ENCODE assay signal across 1 cellular context in genomic region chr21:36320421-36321324, GRCh38.
TF ChIP-seq lines count a peak whose summit lies in the region.

No MANE protein-coding gene starts in this region.

TF ChIP-seq in K562, 482 proteins besides CTCF, POLR2A, EP300 and RAD21 (continued from another document and continues in another):
- TF ChIP-seq, protein P1, sequence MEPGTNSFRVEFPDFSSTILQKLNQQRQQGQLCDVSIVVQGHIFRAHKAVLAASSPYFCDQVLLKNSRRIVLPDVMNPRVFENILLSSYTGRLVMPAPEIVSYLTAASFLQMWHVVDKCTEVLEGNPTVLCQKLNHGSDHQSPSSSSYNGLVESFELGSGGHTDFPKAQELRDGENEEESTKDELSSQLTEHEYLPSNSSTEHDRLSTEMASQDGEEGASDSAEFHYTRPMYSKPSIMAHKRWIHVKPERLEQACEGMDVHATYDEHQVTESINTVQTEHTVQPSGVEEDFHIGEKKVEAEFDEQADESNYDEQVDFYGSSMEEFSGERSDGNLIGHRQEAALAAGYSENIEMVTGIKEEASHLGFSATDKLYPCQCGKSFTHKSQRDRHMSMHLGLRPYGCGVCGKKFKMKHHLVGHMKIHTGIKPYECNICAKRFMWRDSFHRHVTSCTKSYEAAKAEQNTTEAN (CRISPR knock-in tag; IDR thresholded peaks at IDR 0.05): no peak
- TF ChIP-seq PRPF4 (IDR thresholded peaks at IDR 0.05; ENCODE audit: insufficient read depth, low read depth, low read length, poor library complexity, severe bottlenecking) (peak; percentile 60), EZH2 (IDR thresholded peaks at IDR 0.05; ENCODE audit: borderline replicate concordance, low read depth, low read length) (no peak; the same call in 1 of the 2 replicates), HDAC1 (IDR thresholded peaks at IDR 0.05) (peak in 1 of 2 experiments; percentile 62; a peak in 1 of 4 replicates), MBD2 (IDR thresholded peaks at IDR 0.05; ENCODE audit: borderline replicate concordance, low read depth) (no peak), ZNF764 (CRISPR knock-in tag; IDR thresholded peaks at IDR 0.05; ENCODE audit: low read depth) (no peak), KAT2B (IDR thresholded peaks at IDR 0.05; ENCODE audit: low read depth, low read length) (no peak), BMI1 (IDR thresholded peaks at IDR 0.05; ENCODE audit: low read length) (no peak), ZNF639 (CRISPR knock-in tag; conservative IDR thresholded peaks at IDR 0.05 in 1 of 2, IDR thresholded peaks at IDR 0.05 in 1 of 2) (no peak; a peak in 1 of 4 replicates), ZNF143 (CRISPR knock-in tag; IDR thresholded peaks at IDR 0.05) (no peak), SUPT5H (IDR thresholded peaks at IDR 0.05) (peak; percentile 57), U2AF1 (optimal IDR thresholded peaks at IDR 0.05; ENCODE audit: low read depth, low read length) (peak; percentile 46), ZNF174 (CRISPR knock-in tag; IDR thresholded peaks at IDR 0.05) (no peak), NONO (IDR thresholded peaks at IDR 0.05; ENCODE audit: low read depth in 2 of 2, low read length in 1 of 2) (peak in 1 of 2 experiments; percentile 70; a peak in 1 of 4 replicates), KAT7 (CRISPR knock-in tag; IDR thresholded peaks at IDR 0.05; ENCODE audit: borderline replicate concordance) (peak; percentile 85), ZNF449 (CRISPR knock-in tag; IDR thresholded peaks at IDR 0.05) (no peak), CHD2 (IDR thresholded peaks at IDR 0.05; ENCODE audit: low read depth, low read length) (no peak), GATAD2A (IDR thresholded peaks at IDR 0.05) (no peak), ZC3H4 (CRISPR knock-in tag; IDR thresholded peaks at IDR 0.05; ENCODE audit: borderline replicate concordance) (no peak; the same call in 1 of the 2 replicates), ILF3 (IDR thresholded peaks at IDR 0.05; ENCODE audit: borderline replicate concordance) (no peak), GABPB2 (CRISPR knock-in tag; conservative IDR thresholded peaks at IDR 0.05) (no peak), ZNF274 (IDR thresholded peaks at IDR 0.05; ENCODE audit: borderline replicate concordance, low read depth, low read length) (no peak), NFRKB (IDR thresholded peaks at IDR 0.05; ENCODE audit: low read depth) (peak; percentile 51; the same call in 1 of the 2 replicates), TRIM28 (IDR thresholded peaks at IDR 0.05) (no peak), BHLHE40 (IDR thresholded peaks at IDR 0.05; ENCODE audit: low read length) (no peak), L3MBTL2 (IDR thresholded peaks at IDR 0.05) (peak; percentile 6; the same call in 1 of the 2 replicates), SRSF1 (IDR thresholded peaks at IDR 0.05; ENCODE audit: low read depth, low read length) (no peak), NCOA2 (IDR thresholded peaks at IDR 0.05; ENCODE audit: partially characterized antibody in 2 of 2) (no peak), MECOM (CRISPR knock-in tag; IDR thresholded peaks at IDR 0.05) (no peak), POLR2G (IDR thresholded peaks at IDR 0.05; ENCODE audit: low read depth, low read length) (peak; percentile 95), YBX1 (IDR thresholded peaks at IDR 0.05) (no peak), KDM2B (CRISPR knock-in tag; IDR thresholded peaks at IDR 0.05) (no peak), ARID3A (IDR thresholded peaks at IDR 0.05; ENCODE audit: borderline replicate concordance, low read depth, low read length) (peak; percentile 72; the same call in 1 of the 2 replicates), PHF21A (IDR thresholded peaks at IDR 0.05; ENCODE audit: borderline replicate concordance, low read depth) (no peak), MCM5 (IDR thresholded peaks at IDR 0.05; ENCODE audit: low read depth) (no peak), SRF (CRISPR knock-in tag; IDR thresholded peaks at IDR 0.05) (no peak; a peak in 1 of 4 replicates), ZNF324 (CRISPR knock-in tag; IDR thresholded peaks at IDR 0.05) (no peak), GATA2 (CRISPR knock-in tag; IDR thresholded peaks at IDR 0.05) (peak; percentile 88), TSC22D4 (tag; IDR thresholded peaks at IDR 0.05) (0 out of 2 replicates have a peak, but pooled peaks have one; percentile 51), RBFOX2 (IDR thresholded peaks at IDR 0.05; ENCODE audit: low read depth, low read length) (peak; percentile 97), SMAD1 (IDR thresholded peaks at IDR 0.05; ENCODE audit: low read depth, low read length, partially characterized antibody) (peak; percentile 79), CHD4 (IDR thresholded peaks at IDR 0.05; ENCODE audit: insufficient read depth, insufficient replicate concordance, low read depth, low read length, poor library complexity, severe bottlenecking) (no peak), CBFA2T2 (conservative IDR thresholded peaks at IDR 0.05) (peak; percentile 80), MTA2 (IDR thresholded peaks at IDR 0.05; ENCODE audit: low read depth) (peak; percentile 78), ATF2 (CRISPR knock-in tag; IDR thresholded peaks at IDR 0.05) (no peak), U2AF2 (optimal IDR thresholded peaks at IDR 0.05; ENCODE audit: low read depth, low read length) (no peak), MEF2A (IDR thresholded peaks at IDR 0.05; ENCODE audit: control insufficient read depth, low read depth, low read length) (no peak)
- TF ChIP-seq, protein P2, sequence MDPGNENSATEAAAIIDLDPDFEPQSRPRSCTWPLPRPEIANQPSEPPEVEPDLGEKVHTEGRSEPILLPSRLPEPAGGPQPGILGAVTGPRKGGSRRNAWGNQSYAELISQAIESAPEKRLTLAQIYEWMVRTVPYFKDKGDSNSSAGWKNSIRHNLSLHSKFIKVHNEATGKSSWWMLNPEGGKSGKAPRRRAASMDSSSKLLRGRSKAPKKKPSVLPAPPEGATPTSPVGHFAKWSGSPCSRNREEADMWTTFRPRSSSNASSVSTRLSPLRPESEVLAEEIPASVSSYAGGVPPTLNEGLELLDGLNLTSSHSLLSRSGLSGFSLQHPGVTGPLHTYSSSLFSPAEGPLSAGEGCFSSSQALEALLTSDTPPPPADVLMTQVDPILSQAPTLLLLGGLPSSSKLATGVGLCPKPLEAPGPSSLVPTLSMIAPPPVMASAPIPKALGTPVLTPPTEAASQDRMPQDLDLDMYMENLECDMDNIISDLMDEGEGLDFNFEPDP (CRISPR knock-in tag; IDR thresholded peaks at IDR 0.05): no peak
- TF ChIP-seq, protein P3, sequence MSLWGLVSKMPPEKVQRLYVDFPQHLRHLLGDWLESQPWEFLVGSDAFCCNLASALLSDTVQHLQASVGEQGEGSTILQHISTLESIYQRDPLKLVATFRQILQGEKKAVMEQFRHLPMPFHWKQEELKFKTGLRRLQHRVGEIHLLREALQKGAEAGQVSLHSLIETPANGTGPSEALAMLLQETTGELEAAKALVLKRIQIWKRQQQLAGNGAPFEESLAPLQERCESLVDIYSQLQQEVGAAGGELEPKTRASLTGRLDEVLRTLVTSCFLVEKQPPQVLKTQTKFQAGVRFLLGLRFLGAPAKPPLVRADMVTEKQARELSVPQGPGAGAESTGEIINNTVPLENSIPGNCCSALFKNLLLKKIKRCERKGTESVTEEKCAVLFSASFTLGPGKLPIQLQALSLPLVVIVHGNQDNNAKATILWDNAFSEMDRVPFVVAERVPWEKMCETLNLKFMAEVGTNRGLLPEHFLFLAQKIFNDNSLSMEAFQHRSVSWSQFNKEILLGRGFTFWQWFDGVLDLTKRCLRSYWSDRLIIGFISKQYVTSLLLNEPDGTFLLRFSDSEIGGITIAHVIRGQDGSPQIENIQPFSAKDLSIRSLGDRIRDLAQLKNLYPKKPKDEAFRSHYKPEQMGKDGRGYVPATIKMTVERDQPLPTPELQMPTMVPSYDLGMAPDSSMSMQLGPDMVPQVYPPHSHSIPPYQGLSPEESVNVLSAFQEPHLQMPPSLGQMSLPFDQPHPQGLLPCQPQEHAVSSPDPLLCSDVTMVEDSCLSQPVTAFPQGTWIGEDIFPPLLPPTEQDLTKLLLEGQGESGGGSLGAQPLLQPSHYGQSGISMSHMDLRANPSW (CRISPR knock-in tag; IDR thresholded peaks at IDR 0.05): no peak
- TF ChIP-seq, protein P4, sequence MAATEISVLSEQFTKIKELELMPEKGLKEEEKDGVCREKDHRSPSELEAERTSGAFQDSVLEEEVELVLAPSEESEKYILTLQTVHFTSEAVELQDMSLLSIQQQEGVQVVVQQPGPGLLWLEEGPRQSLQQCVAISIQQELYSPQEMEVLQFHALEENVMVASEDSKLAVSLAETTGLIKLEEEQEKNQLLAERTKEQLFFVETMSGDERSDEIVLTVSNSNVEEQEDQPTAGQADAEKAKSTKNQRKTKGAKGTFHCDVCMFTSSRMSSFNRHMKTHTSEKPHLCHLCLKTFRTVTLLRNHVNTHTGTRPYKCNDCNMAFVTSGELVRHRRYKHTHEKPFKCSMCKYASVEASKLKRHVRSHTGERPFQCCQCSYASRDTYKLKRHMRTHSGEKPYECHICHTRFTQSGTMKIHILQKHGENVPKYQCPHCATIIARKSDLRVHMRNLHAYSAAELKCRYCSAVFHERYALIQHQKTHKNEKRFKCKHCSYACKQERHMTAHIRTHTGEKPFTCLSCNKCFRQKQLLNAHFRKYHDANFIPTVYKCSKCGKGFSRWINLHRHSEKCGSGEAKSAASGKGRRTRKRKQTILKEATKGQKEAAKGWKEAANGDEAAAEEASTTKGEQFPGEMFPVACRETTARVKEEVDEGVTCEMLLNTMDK (IDR thresholded peaks at IDR 0.05; ENCODE audit: borderline replicate concordance, insufficient read depth, low read depth, low read length, poor library complexity, severe bottlenecking): no peak
- TF ChIP-seq, protein P5, sequence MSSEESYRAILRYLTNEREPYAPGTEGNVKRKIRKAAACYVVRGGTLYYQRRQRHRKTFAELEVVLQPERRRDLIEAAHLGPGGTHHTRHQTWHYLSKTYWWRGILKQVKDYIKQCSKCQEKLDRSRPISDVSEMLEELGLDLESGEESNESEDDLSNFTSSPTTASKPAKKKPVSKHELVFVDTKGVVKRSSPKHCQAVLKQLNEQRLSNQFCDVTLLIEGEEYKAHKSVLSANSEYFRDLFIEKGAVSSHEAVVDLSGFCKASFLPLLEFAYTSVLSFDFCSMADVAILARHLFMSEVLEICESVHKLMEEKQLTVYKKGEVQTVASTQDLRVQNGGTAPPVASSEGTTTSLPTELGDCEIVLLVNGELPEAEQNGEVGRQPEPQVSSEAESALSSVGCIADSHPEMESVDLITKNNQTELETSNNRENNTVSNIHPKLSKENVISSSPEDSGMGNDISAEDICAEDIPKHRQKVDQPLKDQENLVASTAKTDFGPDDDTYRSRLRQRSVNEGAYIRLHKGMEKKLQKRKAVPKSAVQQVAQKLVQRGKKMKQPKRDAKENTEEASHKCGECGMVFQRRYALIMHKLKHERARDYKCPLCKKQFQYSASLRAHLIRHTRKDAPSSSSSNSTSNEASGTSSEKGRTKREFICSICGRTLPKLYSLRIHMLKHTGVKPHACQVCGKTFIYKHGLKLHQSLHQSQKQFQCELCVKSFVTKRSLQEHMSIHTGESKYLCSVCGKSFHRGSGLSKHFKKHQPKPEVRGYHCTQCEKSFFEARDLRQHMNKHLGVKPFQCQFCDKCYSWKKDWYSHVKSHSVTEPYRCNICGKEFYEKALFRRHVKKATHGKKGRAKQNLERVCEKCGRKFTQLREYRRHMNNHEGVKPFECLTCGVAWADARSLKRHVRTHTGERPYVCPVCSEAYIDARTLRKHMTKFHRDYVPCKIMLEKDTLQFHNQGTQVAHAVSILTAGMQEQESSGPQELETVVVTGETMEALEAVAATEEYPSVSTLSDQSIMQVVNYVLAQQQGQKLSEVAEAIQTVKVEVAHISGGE (CRISPR knock-in tag; IDR thresholded peaks at IDR 0.05): no peak
- TF ChIP-seq, protein P6, sequence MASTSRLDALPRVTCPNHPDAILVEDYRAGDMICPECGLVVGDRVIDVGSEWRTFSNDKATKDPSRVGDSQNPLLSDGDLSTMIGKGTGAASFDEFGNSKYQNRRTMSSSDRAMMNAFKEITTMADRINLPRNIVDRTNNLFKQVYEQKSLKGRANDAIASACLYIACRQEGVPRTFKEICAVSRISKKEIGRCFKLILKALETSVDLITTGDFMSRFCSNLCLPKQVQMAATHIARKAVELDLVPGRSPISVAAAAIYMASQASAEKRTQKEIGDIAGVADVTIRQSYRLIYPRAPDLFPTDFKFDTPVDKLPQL (IDR thresholded peaks at IDR 0.05; ENCODE audit: extremely low read depth, insufficient read length): no peak
